In genomic region chr1:150629115-150629928, GRCh38 we compare ENCODE assay signal across 8 cellular contexts. TPM values are rescaled to one million over a fixed set of nuclear protein-coding genes. Genes with fewer than 3 reads are reported as not detected.
DNase-seq lines count a peak whose midpoint lies in the region; ATAC-seq and TF ChIP-seq lines count a peak whose summit lies in the region.

Gene ENSA (minus strand): TSS chr1:150629612. CDS start chr1:150629470, 142 bp downstream.

- H3K36me3 ChIP-seq in SK-N-SH (replicated peaks in 1 of 2; ENCODE audit: control insufficient read depth in 1 of 2, insufficient read depth in 2 of 2, low read length in 1 of 2) (peaks cover 19 to 30% of the 10 kb centered on the region in 2 experiments), suprapubic skin (peaks cover 30% of the 10 kb centered on the region)

- peak in 1 of 2 experiments; percentile 4; a peak in 1 of 4 replicates for TF ChIP-seq EP300 in SK-N-SH (IDR thresholded peaks at IDR 0.05; ENCODE audit: borderline replicate concordance in 1 of 2, low read depth in 1 of 2, low read length in 1 of 2)
- TF ChIP-seq EP300 in suprapubic skin (IDR thresholded peaks at IDR 0.05) = no peak

- H3K4me2 ChIP-seq in SK-N-SH = peak within 1 kb of the TSS; percentile 80

- peaks cover 11% of the 10 kb centered on the region for H3F3A ChIP-seq in SK-N-SH (replicated peaks; ENCODE audit: insufficient read depth)

- peak within 1 kb of the TSS; percentile 83 for H3K9ac ChIP-seq in SK-N-SH

- H3K79me2 ChIP-seq in SK-N-SH (ENCODE audit: insufficient read depth) = peaks cover 32% of the 10 kb centered on the region

- WGBS in SK-N-SH (ENCODE audit: low lambda C conversion rate) = under 1% methylated on average over 45 of the region's 49 CpGs
- under 1% methylated on average over 29 of the region's 49 CpGs for WGBS in suprapubic skin

- H4K20me1 ChIP-seq in SK-N-SH (ENCODE audit: insufficient read depth) = no peaks in the 10 kb centered on the region

- H2AFZ ChIP-seq in SK-N-SH (ENCODE audit: low read depth) = peak within 1 kb of the TSS; percentile 81

- POLR2A ChIA-PET in GM10248 (lab: Yijun Ruan, JAX) (interaction anchor here (0.6 to 3.3 kb wide), 10 partner anchors 10 to 287 kb away, joined by 3 to 17 read pairs (median 5); partner anchors contain the start of gene MCL1), SK-N-SH (lab: Yijun Ruan, JAX) (interaction anchor here (0.7 to 1.7 kb wide), 12 partner anchors 10 to 360 kb away, joined by 3 to 14 read pairs (median 4); partner anchors contain the start of genes FALEC, GOLPH3L and MCL1)

- H3K27ac ChIP-seq in SK-N-SH (ENCODE audit: low read depth in 2 of 2, low read length in 1 of 2) (peak within 1 kb of the TSS; percentile 89 to 91), suprapubic skin (peak within 1 kb of the TSS; percentile 96)

- H3K4me3 ChIP-seq in SK-N-SH (ENCODE audit: low read depth in 2 of 2, low read length in 1 of 2) (peak within 1 kb of the TSS; percentile 84 to 86), suprapubic skin (peak within 1 kb of the TSS; percentile 62)

- TF ChIP-seq POLR2A in suprapubic skin (IDR thresholded peaks at IDR 0.05) = peak in 1 of 2 donors; percentile 93

- no peaks in the 10 kb centered on the region for H3K27me3 ChIP-seq in SK-N-SH (ENCODE audit: insufficient read depth)
- no peaks in the 10 kb centered on the region for H3K27me3 ChIP-seq in suprapubic skin

- peak; percentile 88 for ATAC-seq in HG02610 (IDR thresholded peaks at IDR 0.05; ENCODE audit: unreplicated experiment)

- DNase-seq in GM10248 (ENCODE audit: extremely low spot score) (peak; percentile 94), NCI-H1092 (lab: John Stamatoyannopoulos, UW) (peak; percentile 100), SK-N-SH (peak; percentile 87), globus pallidus (ENCODE audit: low spot score) (peak; percentile 99), nucleus accumbens (lab: John Stamatoyannopoulos, UW) (peak; percentile 86 to 99 (median 98)), suprapubic skin (ENCODE audit: low spot score in 2 of 2) (peak; percentile 99 to 100)
- peak; percentile 95 for DNase-seq in activated naive CD4-positive, alpha-beta T cell treated with anti-CD3 and anti-CD28 coated beads, Interleukin-2, amount 50 U/mL, for 16 hours

- no peaks in the 10 kb centered on the region for H3K9me3 ChIP-seq in SK-N-SH
- no peaks in the 10 kb centered on the region for H3K9me3 ChIP-seq in suprapubic skin

- peaks cover 14 to 16% of the 10 kb centered on the region in 2 experiments for H3K4me1 ChIP-seq in SK-N-SH (ENCODE audit: control insufficient read depth in 1 of 2, insufficient read depth in 2 of 2, low read depth in 1 of 2, low read length in 1 of 2)
- peaks cover 52% of the 10 kb centered on the region for H3K4me1 ChIP-seq in suprapubic skin

- TF ChIP-seq RAD21 in SK-N-SH (IDR thresholded peaks at IDR 0.05; ENCODE audit: low read length) = no peak

- CTCF ChIA-PET in GM10248 (lab: Yijun Ruan, JAX) = interaction anchor here (1.0 to 4.5 kb wide), 9 partner anchors 9 to 366 kb away, joined by 3 to 33 read pairs (median 4); no protein-coding TSS in a partner anchor
- CTCF ChIA-PET in SK-N-SH (lab: Yijun Ruan, JAX) = interaction anchor here (0.6 to 2.4 kb wide), 8 partner anchors 9 to 377 kb away, joined by 3 to 13 read pairs (median 4); partner anchors contain the start of gene MINDY1

- no peak for TF ChIP-seq CTCF in GM10248 (IDR thresholded peaks at IDR 0.05; ENCODE audit: control extremely low read depth, extremely low read depth, low read depth, missing control alignments)
- no peak for TF ChIP-seq CTCF in SK-N-SH (IDR thresholded peaks at IDR 0.05)
- TF ChIP-seq CTCF in suprapubic skin (IDR thresholded peaks at IDR 0.05) = no peak

- H3K9me2 ChIP-seq in SK-N-SH = no peaks in the 10 kb centered on the region

TF ChIP-seq in SK-N-SH, 30 proteins besides CTCF, POLR2A, EP300 and RAD21 (continues in another document):
- TF ChIP-seq PBX3 (IDR thresholded peaks at IDR 0.05) = peak; percentile 100
- no peak for TF ChIP-seq USF2 (IDR thresholded peaks at IDR 0.05; ENCODE audit: borderline replicate concordance, low read depth, low read length)
- TF ChIP-seq CHD2 (IDR thresholded peaks at IDR 0.05; ENCODE audit: low read length, partially characterized antibody) = peak; percentile 95
- TF ChIP-seq MEF2A (IDR thresholded peaks at IDR 0.05; ENCODE audit: borderline replicate concordance, low read depth) = no peak
- TF ChIP-seq RCOR1 (IDR thresholded peaks at IDR 0.05; ENCODE audit: low read length) = no peak
- no peak for TF ChIP-seq ZBTB33 (IDR thresholded peaks at IDR 0.05; ENCODE audit: borderline replicate concordance, low read depth)
- TF ChIP-seq FOXJ3 (CRISPR knock-in tag; IDR thresholded peaks at IDR 0.05) = no peak
- TF ChIP-seq MAX (IDR thresholded peaks at IDR 0.05; ENCODE audit: low read depth) = 0 out of 2 replicates have a peak, but pooled peaks have one; percentile 32
- no peak for TF ChIP-seq TEAD4 (IDR thresholded peaks at IDR 0.05; ENCODE audit: borderline replicate concordance, insufficient read depth)
- TF ChIP-seq POLR2AphosphoS5 (IDR thresholded peaks at IDR 0.05; ENCODE audit: low read depth, low read length) = peak; percentile 85
- TF ChIP-seq YY1 (IDR thresholded peaks at IDR 0.05; ENCODE audit: low read depth) = peak; percentile 95
- no peak for TF ChIP-seq EZH2phosphoT487 (IDR thresholded peaks at IDR 0.05; ENCODE audit: borderline replicate concordance, low read depth)
- no peak for TF ChIP-seq FOSL2 (IDR thresholded peaks at IDR 0.05; ENCODE audit: borderline replicate concordance, low read depth)
- no peak; the same call in 1 of the 2 replicates for TF ChIP-seq USF1 (IDR thresholded peaks at IDR 0.05; ENCODE audit: borderline replicate concordance, low read depth)
- no peak for TF ChIP-seq ELF1 (IDR thresholded peaks at IDR 0.05)
- TF ChIP-seq FOXM1 (IDR thresholded peaks at IDR 0.05; ENCODE audit: low read depth) = no peak
- TF ChIP-seq JUND (IDR thresholded peaks at IDR 0.05) = no peak
- no peak for TF ChIP-seq GATA2 (CRISPR knock-in tag; IDR thresholded peaks at IDR 0.05)

RNA-seq across cellular contexts. Expression of gene ENSA, which starts in this region (rescaled TPM):
- 47.4 and 56.3 TPM in 2 replicates for polyA plus RNA-seq in SK-N-SH (2012; rRNA removed)
- polyA plus RNA-seq in SK-N-SH (2012; cell fraction: cytosol; rRNA removed) = 62.5 and 74.7 TPM in 2 replicates
- 32.5 and 33.7 TPM in 2 replicates for polyA plus RNA-seq in SK-N-SH (2012; cell fraction: nucleus; rRNA removed)
- total RNA-seq in suprapubic skin = 100 to 1,000 TPM; 266 to 384 (median 291) TPM

Comparison
In these comparisons a context has a peak if more than half of its experiments do, and no peak if none do; other contexts are left out.
1. Peak in every context shown above with its lines: DNase-seq, ATAC-seq, H3K4me3 ChIP-seq and H3K27ac ChIP-seq.